In the genomic region with DNA sequence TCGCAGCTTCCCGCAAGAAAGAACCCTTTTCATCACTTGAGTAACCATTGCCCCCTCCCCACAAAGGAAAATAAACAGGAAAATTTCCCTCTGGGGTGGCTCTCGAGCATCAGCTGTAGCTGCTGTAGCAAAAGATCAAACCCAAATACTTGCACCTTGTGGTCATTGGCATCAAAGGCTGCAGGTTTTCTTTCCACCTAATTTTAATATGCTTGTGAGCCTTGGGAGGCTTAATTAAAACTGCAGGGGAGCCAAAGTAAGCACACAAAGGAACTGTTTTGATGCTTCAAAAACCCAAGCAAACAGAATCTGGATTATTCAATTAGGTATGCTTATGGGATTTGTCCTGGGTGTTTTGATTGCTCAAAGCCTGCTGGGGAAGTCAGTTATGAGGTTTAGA, we compare ENCODE assay signal across 13 cellular contexts.
DNase-seq lines count a peak whose midpoint lies in the region.
"Had no signal": no experiment of that assay in that cellular context is flagged by ENCODE, and none has a peak within 500 bp of the region (broad histone marks: within the 10 kb centered on the region; RNA-seq: fewer than 3 reads in every experiment).

No MANE protein-coding gene starts in this region.

- H3K4me1 ChIP-seq in BLaER1 = peaks cover 90% of the 10 kb centered on the region
- H3K4me1 ChIP-seq in BLaER1 treated with 17β-estradiol and CSF1 and Interleukin-3, amounts not matched to agents 10 nM and 100 nM = peaks cover 9 to 84% (median 62%) of the 10 kb centered on the region in 10 experiments
- H3K4me1 ChIP-seq: A549, BE2C had no signal

- H3K27me3 ChIP-seq in BLaER1 = no peaks in the 10 kb centered on the region
- no peaks in the 10 kb centered on the region for H3K27me3 ChIP-seq in BLaER1 treated with 17β-estradiol and CSF1 and Interleukin-3, amounts not matched to agents 10 nM and 100 nM
- H3K27me3 ChIP-seq: BE2C had no signal

- no peaks in the 10 kb centered on the region for H3K36me3 ChIP-seq in BLaER1
- H3K36me3 ChIP-seq in BLaER1 treated with 17β-estradiol and CSF1 and Interleukin-3, amounts not matched to agents 10 nM and 100 nM = no peaks in the 10 kb centered on the region
- H3K36me3 ChIP-seq: BE2C had no signal

- no peak overlapping the region for H3K27ac ChIP-seq in BLaER1
- H3K27ac ChIP-seq in BLaER1 treated with 17β-estradiol and CSF1 and Interleukin-3, amounts not matched to agents 10 nM and 100 nM = no peak overlapping the region
- H3K27ac ChIP-seq: A549, HL-60 had no signal

- H3K9ac ChIP-seq in BLaER1 = no peak overlapping the region
- H3K9ac ChIP-seq in BLaER1 treated with 17β-estradiol and CSF1 and Interleukin-3, amounts not matched to agents 10 nM and 100 nM = no peak overlapping the region

- H3K4me2 ChIP-seq in BLaER1 = peak overlapping the region; percentile 73
- peak overlapping the region in 7 of 11 experiments; percentile 30 to 81 (median 70); a peak in 13 of 22 replicates for H3K4me2 ChIP-seq in BLaER1 treated with 17β-estradiol and CSF1 and Interleukin-3, amounts not matched to agents 10 nM and 100 nM
- H3K4me2 ChIP-seq: A549 had no signal

- DNase-seq in NCI-H69 (lab: John Stamatoyannopoulos, UW) = peak; percentile 1
- peak; percentile 37 for DNase-seq in astrocyte of the hippocampus (ENCODE audit: low read depth, low spot score)
- no peak for DNase-seq in GOT3 (lab: John Stamatoyannopoulos, UW)
- DNase-seq in NCI-H2029 treated with DMSO at 0.1 percent for 48 hours (lab: John Stamatoyannopoulos, UW) = no peak
- DNase-seq in NK-92 treated with Interleukin-12 subunit alpha and Interleukin-12 subunit beta, amount 100 ng/mL, for 24 hours (lab: John Stamatoyannopoulos, UW) = no peak
- DNase-seq: BE2C; CD8-positive, alpha-beta memory T cell; HCEC 1CT; IMR-90 had no signal

- H3K4me3 ChIP-seq in BLaER1 = no peak overlapping the region
- H3K4me3 ChIP-seq in BLaER1 treated with 17β-estradiol and CSF1 and Interleukin-3, amounts not matched to agents 10 nM and 100 nM = no peak overlapping the region
- H3K4me3 ChIP-seq: A549 had no signal

- no peaks in the 10 kb centered on the region for H4K20me1 ChIP-seq in BLaER1
- no peaks in the 10 kb centered on the region for H4K20me1 ChIP-seq in BLaER1 treated with 17β-estradiol and CSF1 and Interleukin-3, amounts not matched to agents 10 nM and 100 nM

- no peaks in the 10 kb centered on the region for H3K9me3 ChIP-seq in BLaER1
- no peaks in the 10 kb centered on the region for H3K9me3 ChIP-seq in BLaER1 treated with 17β-estradiol and CSF1 and Interleukin-3, amounts not matched to agents 10 nM and 100 nM (replicated peaks in 1 of 11)
- H3K9me3 ChIP-seq: A549, BE2C had no signal

Comparison
In these comparisons a context has a peak if more than half of its experiments do, and no peak if none do; other contexts are left out.
1. DNase-seq: peak in NCI-H69 (single experiment) and astrocyte of the hippocampus (single experiment); none in GOT3 (single experiment), NCI-H2029 treated with DMSO at 0.1 percent for 48 hours (single experiment) and NK-92 treated with Interleukin-12 subunit alpha and Interleukin-12 subunit beta, amount 100 ng/mL, for 24 hours (single experiment).